In the genomic region with DNA sequence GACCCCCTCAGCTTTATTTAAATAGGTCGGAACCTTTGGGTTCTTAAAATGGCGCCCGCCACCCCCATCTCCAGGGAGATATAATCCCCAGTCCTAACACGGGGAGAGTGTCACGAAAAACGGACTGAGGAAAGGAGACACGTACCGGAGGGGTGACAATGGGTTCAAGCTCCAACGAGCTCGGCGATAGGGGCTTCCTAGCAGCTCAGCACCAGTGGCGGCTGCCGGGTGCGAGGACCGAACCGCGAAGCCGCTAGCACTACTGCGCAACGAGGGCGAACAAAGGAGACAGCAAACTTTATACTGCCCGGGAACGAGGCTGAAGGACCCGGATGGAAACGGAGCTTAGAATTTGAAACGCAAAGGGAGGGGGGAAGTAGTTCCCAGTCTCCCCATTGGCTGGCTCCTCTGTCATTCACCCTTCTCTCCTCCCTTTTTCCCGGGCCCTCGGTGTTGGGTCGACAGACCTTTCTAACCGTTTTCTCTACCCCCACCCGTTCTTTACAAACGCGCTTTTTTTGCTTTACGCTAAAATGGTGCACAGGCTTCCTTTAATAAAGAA, we compare ENCODE assay signal across 8 cellular contexts. TPM values are rescaled to one million over a fixed set of nuclear protein-coding genes. Genes with fewer than 3 reads are reported as not detected.
DNase-seq lines count a peak whose midpoint lies in the region; ATAC-seq and TF ChIP-seq lines count a peak whose summit lies in the region.

RBMX (minus strand) TSS at position 274 of the 562 bp plus-strand sequence. CDS start 1,298 bp downstream, outside the sequence.

- no peaks in the 10 kb centered on the region for H3K27me3 Mint-ChIP-seq in activated B cell treated with CpG ODN at 0.5 μM for 24 hours

- H3K27ac Mint-ChIP-seq in activated B cell treated with CpG ODN at 0.5 μM for 24 hours, result peak within 1 kb of the TSS; percentile 98

- TF ChIP-seq CTCF in activated B cell treated with CpG ODN at 0.5 μM for 24 hours (IDR thresholded peaks at IDR 0.05), result no peak

- H3K36me3 Mint-ChIP-seq in activated B cell treated with CpG ODN at 0.5 μM for 24 hours (ENCODE audit: low read depth), result peaks cover 27% of the 10 kb centered on the region

- H3K27ac ChIP-seq in caudate nucleus (ENCODE audit: low read depth, low read length), result peak within 1 kb of the TSS; percentile 96

- TF ChIP-seq POLR2A in GM18951 (IDR thresholded peaks at IDR 0.05; ENCODE audit: extremely low read depth, insufficient read depth, insufficient read length), result peak; percentile 99

- H3K4me3 Mint-ChIP-seq in activated B cell treated with CpG ODN at 0.5 μM for 24 hours, result peak within 1 kb of the TSS; percentile 93

- POLR2A ChIA-PET in activated B cell treated with CpG ODN at 0.5 μM for 24 hours (lab: Charles Lee), result interaction anchor here (0.6 to 3.8 kb wide), 25 partner anchors 9 to 1360 kb away, joined by 3 to 46 read pairs (median 6); partner anchors contain the start of genes ARHGEF6, HTATSF1 and INTS6L

- in situ Hi-C loops in GM18951 (cut with MboI; ENCODE audit: low sequenced_read_pairs, unreplicated experiment), result no loop called here

- CTCF ChIA-PET in activated B cell treated with CpG ODN at 0.5 μM for 24 hours (lab: Charles Lee), result interaction anchor here (1.1 kb wide), 1 partner anchor 145 kb away, joined by 4 read pairs; no protein-coding TSS in a partner anchor

- peaks cover 9% of the 10 kb centered on the region for H3K4me1 Mint-ChIP-seq in activated B cell treated with CpG ODN at 0.5 μM for 24 hours

- DNase-seq in AG08395 (ENCODE audit: low spot score) (peak; percentile 95), NCI-H345 (lab: John Stamatoyannopoulos, UW) (peak; percentile 96), activated B cell treated with CpG ODN at 0.5 μM for 24 hours (peak; percentile 70), caudate nucleus (lab: John Stamatoyannopoulos, UW) (peak; percentile 10 to 95 (median 81)), iris pigment epithelial cell (ENCODE audit: low read depth) (peak; percentile 91)
- peak; percentile 77 for DNase-seq in stimulated activated CD4-positive, alpha-beta T cell treated with anti-CD3 and anti-CD28 coated beads, Interleukin-12 subunit alpha, Interleukin-12 subunit beta, amount 100 ng/mL, for 4 hours

- H3K9me3 Mint-ChIP-seq in activated B cell treated with CpG ODN at 0.5 μM for 24 hours, result no peaks in the 10 kb centered on the region

- ATAC-seq in HG03196 (IDR thresholded peaks at IDR 0.05; ENCODE audit: unreplicated experiment), result peak; percentile 99
- peak; percentile 87 for ATAC-seq in activated B cell treated with CpG ODN at 0.5 μM for 24 hours (ENCODE audit: low read depth)

- intact Hi-C loops in activated B cell treated with CpG ODN at 0.5 μM for 24 hours (cut with micrococcal nuclease), result loop anchor here (1.0 to 5.0 kb wide), 7 partner anchors 29 to 383 kb away; partner anchors contain the start of genes ARHGEF6 and HTATSF1

RNA-seq across cellular contexts. Expression of gene RBMX, which starts in this region (rescaled TPM):
- total RNA-seq in activated B cell treated with CpG ODN at 0.5 μM for 24 hours, result 259 and 260 TPM in 2 replicates

Comparison
In these comparisons a context has a peak if more than half of its experiments do, and no peak if none do; other contexts are left out.
1. Peak in every context shown above with its lines: DNase-seq, ATAC-seq and H3K27ac ChIP-seq.